19 cellular contexts compared by ENCODE assay signal in genomic region chr7:40372031-40372430, GRCh38.
A peak's percentile ranks its signal among the peaks of the same experiment; 100 is the strongest.
DNase-seq lines count a peak whose midpoint lies in the region; ATAC-seq and TF ChIP-seq lines count a peak whose summit lies in the region.
"Had no signal": no experiment of that assay in that cellular context is flagged by ENCODE, and none has a peak within 500 bp of the region (broad histone marks: within the 10 kb centered on the region; RNA-seq: fewer than 3 reads in every experiment).

No MANE protein-coding gene starts in this region.

- no peaks in the 10 kb centered on the region for H3K9me3 ChIP-seq in SK-N-SH
- H3K9me3 ChIP-seq: HAP-1, MG63, Peyer's patch had no signal

- H3K4me1 ChIP-seq in SK-N-SH (ENCODE audit: control insufficient read depth in 1 of 2, insufficient read depth in 2 of 2, low read depth in 1 of 2, low read length in 1 of 2) = no peaks in the 10 kb centered on the region; a peak in 1 of 4 replicates
- H3K4me1 ChIP-seq: HAP-1, Peyer's patch had no signal

- TF ChIP-seq RAD21 in SK-N-SH (IDR thresholded peaks at IDR 0.05; ENCODE audit: low read length) = no peak

- no peak for TF ChIP-seq EP300 in SK-N-SH (IDR thresholded peaks at IDR 0.05; ENCODE audit: borderline replicate concordance in 1 of 2, low read depth in 1 of 2, low read length in 1 of 2)

- no peak for TF ChIP-seq CTCF in SK-N-SH (IDR thresholded peaks at IDR 0.05)
- no peak for TF ChIP-seq CTCF in fibroblast of villous mesenchyme (IDR thresholded peaks at IDR 0.05; ENCODE audit: insufficient read depth, low read depth, low read length)
- no peak for TF ChIP-seq CTCF in brain microvascular endothelial cell (IDR thresholded peaks at IDR 0.05; ENCODE audit: low read depth, low read length, missing control alignments)

- H3K27ac ChIP-seq in SK-N-SH (ENCODE audit: low read depth in 2 of 2, low read length in 1 of 2) (no peak overlapping the region), brain microvascular endothelial cell (no peak overlapping the region)
- H3K27ac ChIP-seq: HL-60, Peyer's patch had no signal

- no peaks in the 10 kb centered on the region for H3K79me2 ChIP-seq in SK-N-SH (ENCODE audit: insufficient read depth)

- H3K4me3 ChIP-seq in SK-N-SH (ENCODE audit: low read depth in 2 of 2, low read length in 1 of 2) (no peak overlapping the region), fibroblast of villous mesenchyme (ENCODE audit: low read depth, low read length) (no peak overlapping the region), brain microvascular endothelial cell (ENCODE audit: low read depth, low read length) (no peak overlapping the region)
- H3K4me3 ChIP-seq: HAP-1, MG63, Peyer's patch had no signal

- H3F3A ChIP-seq in SK-N-SH (replicated peaks; ENCODE audit: insufficient read depth) = no peaks in the 10 kb centered on the region

- WGBS in SK-N-SH (ENCODE audit: low lambda C conversion rate) = 83% methylated on average over 3 of the region's 3 CpGs

- DNase-seq in ELR (ENCODE audit: low read depth) (peak; percentile 11), SK-N-SH (no peak), fibroblast of villous mesenchyme (ENCODE audit: low read depth) (peak; percentile 39), SW 1271 (lab: John Stamatoyannopoulos, UW) (no peak), brain microvascular endothelial cell (no peak)
- DNase-seq: IMR-90; MG63; NCI-H1092; NCI-H146; NCI-H2081; NCI-H446 treated with DMSO at 0.1 percent for 48 hours; NCI-H748 treated with DMSO at 0.1 percent for 48 hours; NK-92 treated with Interleukin-12 subunit alpha and Interleukin-12 subunit beta, amount 100 ng/mL, for 24 hours; Peyer's patch had no signal

- H4K20me1 ChIP-seq in SK-N-SH (ENCODE audit: insufficient read depth) = no peaks in the 10 kb centered on the region

- no peak overlapping the region for H3K9ac ChIP-seq in SK-N-SH

- H3K27me3 ChIP-seq in SK-N-SH (ENCODE audit: insufficient read depth) (no peaks in the 10 kb centered on the region), brain microvascular endothelial cell (replicated peaks) (no peaks in the 10 kb centered on the region)
- H3K27me3 ChIP-seq: Peyer's patch had no signal

- H3K4me2 ChIP-seq in SK-N-SH = no peak overlapping the region

- H3K36me3 ChIP-seq in SK-N-SH (replicated peaks in 1 of 2; ENCODE audit: control insufficient read depth in 1 of 2, insufficient read depth in 2 of 2, low read length in 1 of 2) (no peaks in the 10 kb centered on the region), brain microvascular endothelial cell (replicated peaks) (no peaks in the 10 kb centered on the region)
- H3K36me3 ChIP-seq: HAP-1, MG63, Peyer's patch had no signal

- in situ Hi-C loops in brain microvascular endothelial cell (cut with HindIII; ENCODE audit: low pct_ligation_motif_present, low sequenced_read_pairs) = no loop called here

- ATAC-seq in GM18909 (IDR thresholded peaks at IDR 0.05; ENCODE audit: poor library complexity, unreplicated experiment) (no peak), GM19023 (IDR thresholded peaks at IDR 0.05; ENCODE audit: unreplicated experiment) (no peak)
- ATAC-seq: Right ventricle myocardium inferior had no signal

- CTCF ChIA-PET in SK-N-SH (lab: Yijun Ruan, JAX) = interaction anchor here (0.9 to 1.1 kb wide), 3 partner anchors 11 to 44 kb away, joined by 3 to 6 read pairs (median 3); no protein-coding TSS in a partner anchor

- H3K9me2 ChIP-seq in SK-N-SH = no peaks in the 10 kb centered on the region

- no peak overlapping the region; the same call in 1 of the 2 replicates for H2AFZ ChIP-seq in SK-N-SH (ENCODE audit: low read depth)

- POLR2A ChIA-PET in SK-N-SH (lab: Yijun Ruan, JAX) = no interaction called here

TF ChIP-seq in SK-N-SH, 30 proteins besides CTCF, POLR2A, EP300 and RAD21:
- TF ChIP-seq NRF1 (IDR thresholded peaks at IDR 0.05; ENCODE audit: low read depth, low read length) (no peak), TCF12 (IDR thresholded peaks at IDR 0.05) (0 out of 2 replicates have a peak, but pooled peaks have one; percentile 14), ZBTB33 (IDR thresholded peaks at IDR 0.05; ENCODE audit: borderline replicate concordance, low read depth) (no peak), USF2 (IDR thresholded peaks at IDR 0.05; ENCODE audit: borderline replicate concordance, low read depth, low read length) (no peak)

Comparison
In these comparisons a context has a peak if more than half of its experiments do, and no peak if none do; other contexts are left out.
1. DNase-seq: peak in ELR (single experiment) and fibroblast of villous mesenchyme (single experiment); none in SK-N-SH (single experiment), SW 1271 (0 of 2) and brain microvascular endothelial cell (single experiment).